In the genomic region with DNA sequence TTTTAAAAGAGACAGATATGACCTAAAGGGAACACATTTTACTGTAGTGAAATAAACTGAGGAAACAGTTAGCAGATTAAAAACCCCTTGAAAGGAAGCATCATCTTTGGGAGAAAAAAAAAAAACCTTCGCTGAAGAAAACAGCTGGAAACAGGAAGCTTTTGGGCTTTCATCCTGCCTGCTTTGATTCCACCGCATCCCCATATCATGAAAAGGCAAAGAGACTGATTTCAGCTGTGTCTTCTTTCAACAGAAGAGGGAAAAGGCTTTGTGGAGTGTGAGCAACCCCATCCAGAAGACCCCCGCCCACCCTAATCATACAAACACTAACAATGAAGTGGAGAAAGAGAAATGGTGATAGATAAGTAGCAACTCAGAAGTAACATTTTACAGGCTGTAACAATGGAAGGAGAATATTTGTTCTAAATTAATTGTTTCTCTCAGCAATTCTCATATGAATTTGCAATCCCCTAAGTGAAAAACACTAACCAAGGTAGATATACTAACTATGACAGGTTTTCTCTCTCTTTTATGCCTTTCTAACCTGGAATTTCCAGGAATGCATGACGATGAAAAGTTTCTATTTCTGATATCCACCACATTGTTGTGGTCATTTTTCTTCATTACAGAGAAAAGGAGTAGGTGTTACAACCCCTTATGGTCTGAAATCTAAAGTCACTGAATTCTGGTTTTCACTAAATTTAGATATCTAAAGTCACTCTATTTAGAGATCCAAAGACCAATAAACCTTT, we compare ENCODE assay signal across 14 cellular contexts.
DNase-seq lines count a peak whose midpoint lies in the region; TF ChIP-seq lines count a peak whose summit lies in the region.
"Had no signal": no experiment of that assay in that cellular context is flagged by ENCODE, and none has a peak within 500 bp of the region (broad histone marks: within the 10 kb centered on the region; RNA-seq: fewer than 3 reads in every experiment).

No MANE protein-coding gene starts in this region.

- H3K4me1 Mint-ChIP-seq in type B pancreatic cell (ENCODE audit: unreplicated experiment): peaks cover 30% of the 10 kb centered on the region

- peak overlapping the region; percentile 60 for H3K4me3 Mint-ChIP-seq in type B pancreatic cell

- H3K36me3 Mint-ChIP-seq in type B pancreatic cell: peaks cover 13% of the 10 kb centered on the region

- peak overlapping the region; percentile 15 for H3K9ac ChIP-seq in HUES6 (ENCODE audit: low read length)

- no peak for TF ChIP-seq POLR2A in Peyer's patch (IDR thresholded peaks at IDR 0.05)

- H3K27ac ChIP-seq in HUES6 (ENCODE audit: low read depth, low read length) (peak overlapping the region; percentile 87), Peyer's patch (peak overlapping the region in 2 of 4 donors; percentile 11 to 40)
- H3K27ac ChIP-seq: HL-60 had no signal

- TF ChIP-seq CTCF in type B pancreatic cell (conservative IDR thresholded peaks at IDR 0.05) (no peak), Peyer's patch (IDR thresholded peaks at IDR 0.05) (no peak)

- H3K27me3 Mint-ChIP-seq in type B pancreatic cell: no peaks in the 10 kb centered on the region

- H3K9me3 ChIP-seq in HUES6 (ENCODE audit: control insufficient read depth, insufficient read depth, low read depth, low read length) (no peaks in the 10 kb centered on the region), Peyer's patch (no peaks in the 10 kb centered on the region)
- H3K9me3 ChIP-seq: mucosa of descending colon had no signal

- DNase-seq in amniotic epithelial cell (ENCODE audit: low read depth) (peak; percentile 48), left kidney (ENCODE audit: low read depth, low spot score) (peak; percentile 38), type B pancreatic cell (ENCODE audit: extremely low spot score, unreplicated experiment) (no peak), COR-L47 (lab: John Stamatoyannopoulos, UW) (no peak), Peyer's patch (no peak), MV-4-11 (lab: John Stamatoyannopoulos, UW) (no peak)
- DNase-seq: activated naive CD4-positive, alpha-beta T cell; glutamatergic neuron; mucosa of descending colon; NCI-H1105 treated with DMSO at 0.1 percent for 48 hours; small intestine; SW 1271 had no signal

- H3K4me1 ChIP-seq in HUES6 (ENCODE audit: control insufficient read depth, insufficient read depth, low read length) (peaks cover 54% of the 10 kb centered on the region), Peyer's patch (no peaks in the 10 kb centered on the region)

- no peaks in the 10 kb centered on the region for H3K9me3 Mint-ChIP-seq in type B pancreatic cell

- H3K4me3 ChIP-seq in HUES6 (ENCODE audit: low read depth, low read length) (0 out of 2 replicates have a peak overlapping the region, but pooled peaks have one; percentile 4), Peyer's patch (no peak overlapping the region)
- H3K4me3 ChIP-seq: mucosa of descending colon had no signal

- H3K36me3 ChIP-seq in HUES6 (ENCODE audit: control insufficient read depth, insufficient read depth, low read length): no peaks in the 10 kb centered on the region
- H3K36me3 ChIP-seq in Peyer's patch: no peaks in the 10 kb centered on the region

- H3K27me3 ChIP-seq in HUES6 (ENCODE audit: control insufficient read depth, insufficient read depth, low read length) (no peaks in the 10 kb centered on the region), Peyer's patch (no peaks in the 10 kb centered on the region)

- H3K27ac Mint-ChIP-seq in type B pancreatic cell: no peak overlapping the region

Comparison
In these comparisons a context has a peak if more than half of its experiments do, and no peak if none do; other contexts are left out.
1. DNase-seq: peak in amniotic epithelial cell (single experiment) and left kidney (single experiment); none in type B pancreatic cell (single experiment), COR-L47 (single experiment), Peyer's patch (0 of 3) and MV-4-11 (single experiment).